1 cellular context compared by ENCODE assay signal in genomic region chr2:106283228-106284152, GRCh38.
TF ChIP-seq lines count a peak whose summit lies in the region.

No MANE protein-coding gene starts in this region.

TF ChIP-seq in HepG2, 621 proteins besides CTCF, POLR2A, EP300 and RAD21 (continued from another document and continues in another):
- TF ChIP-seq AHDC1 (CRISPR knock-in tag; IDR thresholded peaks at IDR 0.05; ENCODE audit: borderline replicate concordance) (peak; percentile 99), MXD4 (CRISPR knock-in tag; IDR thresholded peaks at IDR 0.05) (0 out of 2 replicates have a peak, but pooled peaks have one; percentile 11), TEAD3 (CRISPR knock-in tag; optimal IDR thresholded peaks at IDR 0.05; ENCODE audit: borderline replicate concordance) (peak; percentile 94), ETV5 (CRISPR knock-in tag; IDR thresholded peaks at IDR 0.05; ENCODE audit: borderline replicate concordance) (peak; percentile 95), POGZ (CRISPR knock-in tag; IDR thresholded peaks at IDR 0.05) (peak; percentile 77; the same call in 1 of the 2 replicates), ZNF281 (CRISPR knock-in tag; IDR thresholded peaks at IDR 0.05; ENCODE audit: borderline replicate concordance) (peak; percentile 93), RFXAP (CRISPR knock-in tag; IDR thresholded peaks at IDR 0.05; ENCODE audit: borderline replicate concordance) (0 out of 2 replicates have a peak, but pooled peaks have one; percentile 68), NKX3-1 (CRISPR knock-in tag; IDR thresholded peaks at IDR 0.05) (0 out of 2 replicates have a peak, but pooled peaks have one; percentile 73), ZNF710 (CRISPR knock-in tag; IDR thresholded peaks at IDR 0.05; ENCODE audit: borderline replicate concordance) (peak; percentile 100), ERF (CRISPR knock-in tag; IDR thresholded peaks at IDR 0.05) (peak; percentile 68), NFKBIZ (CRISPR knock-in tag; IDR thresholded peaks at IDR 0.05) (peak; percentile 87; the same call in 1 of the 2 replicates), ZNF770 (CRISPR knock-in tag; IDR thresholded peaks at IDR 0.05) (peak; percentile 15; the same call in 1 of the 2 replicates), HNF1A (IDR thresholded peaks at IDR 0.05; ENCODE audit: low read depth) (peak; percentile 64), HNF1A (CRISPR knock-in tag; IDR thresholded peaks at IDR 0.05; ENCODE audit: borderline replicate concordance) (peak; percentile 74; the same call in 1 of the 2 replicates), NR2C2 (CRISPR knock-in tag; IDR thresholded peaks at IDR 0.05; ENCODE audit: borderline replicate concordance) (peak; percentile 82), GATA4 (IDR thresholded peaks at IDR 0.05; ENCODE audit: borderline replicate concordance, low read depth) (peak; percentile 85; the same call in 1 of the 2 replicates), PATZ1 (CRISPR knock-in tag; IDR thresholded peaks at IDR 0.05) (peak; percentile 97), ZNF614 (CRISPR knock-in tag; IDR thresholded peaks at IDR 0.05; ENCODE audit: borderline replicate concordance) (peak; percentile 81; the same call in 1 of the 2 replicates), KLF11 (CRISPR knock-in tag; IDR thresholded peaks at IDR 0.05) (peak; percentile 66), DPF2 (CRISPR knock-in tag; IDR thresholded peaks at IDR 0.05; ENCODE audit: borderline replicate concordance, low read depth) (peak; percentile 95), ZBED4 (CRISPR knock-in tag; IDR thresholded peaks at IDR 0.05; ENCODE audit: borderline replicate concordance) (peak; percentile 87; the same call in 1 of the 2 replicates), TFE3 (CRISPR knock-in tag; IDR thresholded peaks at IDR 0.05) (peak; percentile 59; the same call in 1 of the 2 replicates)
